8 cellular contexts compared by ENCODE assay signal in genomic region chr15:82197734-82198594, GRCh38.
DNase-seq lines count a peak whose midpoint lies in the region; TF ChIP-seq lines count a peak whose summit lies in the region.

No MANE protein-coding gene starts in this region.

- intact Hi-C loops in adrenal gland (cut with DNase I) (loop anchor here in 1 of 2 donors (5.0 kb wide), 1 partner anchor 86 kb away; no protein-coding TSS in a partner anchor), left ventricle myocardium inferior (cut with micrococcal nuclease) (no loop called here)

- no peaks in the 10 kb centered on the region for H3K79me2 ChIP-seq in MM.1S (ENCODE audit: low read length)

- no peaks in the 10 kb centered on the region for H3K9me3 ChIP-seq in MM.1S (replicated peaks; ENCODE audit: insufficient read depth, low read length)
- no peaks in the 10 kb centered on the region for H3K9me3 ChIP-seq in adrenal gland (replicated peaks in 1 of 3)
- no peaks in the 10 kb centered on the region for H3K9me3 ChIP-seq in left ventricle myocardium inferior (replicated peaks)

- H3K9me2 ChIP-seq in MM.1S (replicated peaks; ENCODE audit: insufficient read depth, low read length), result no peaks in the 10 kb centered on the region

- H3K4me3 ChIP-seq in GM12875 (ENCODE audit: low read depth, low read length), result no peak overlapping the region
- no peak overlapping the region for H3K4me3 ChIP-seq in MM.1S (ENCODE audit: low read length)
- H3K4me3 ChIP-seq in adrenal gland, result no peak overlapping the region
- H3K4me3 ChIP-seq in left ventricle myocardium inferior, result no peak overlapping the region

- no peak for TF ChIP-seq POLR2A in adrenal gland (IDR thresholded peaks at IDR 0.05)

- H3F3A ChIP-seq in MM.1S (ENCODE audit: insufficient read depth, low read length), result no peaks in the 10 kb centered on the region

- H3K4me2 ChIP-seq in MM.1S (ENCODE audit: low read depth, low read length), result no peak overlapping the region

- DNase-seq in HCEC 1CT (peak; percentile 58), MM.1S (peak; percentile 55), SW 1271 (lab: John Stamatoyannopoulos, UW) (peak; percentile 21 to 64), adrenal gland (peak; percentile 66 to 89 (median 74)), left ventricle myocardium inferior (peak; percentile 51), retina (peak; percentile 74), mesenteric fat pad (ENCODE audit: low spot score) (no peak)

- H2AFZ ChIP-seq in MM.1S (ENCODE audit: low read length), result no peak overlapping the region

- H3K27ac ChIP-seq in MM.1S (ENCODE audit: low read length), result no peak overlapping the region
- H3K27ac ChIP-seq in adrenal gland, result no peak overlapping the region
- H3K27ac ChIP-seq in left ventricle myocardium inferior (replicated peaks), result peak overlapping the region; percentile 58

- no peaks in the 10 kb centered on the region for H4K20me1 ChIP-seq in MM.1S (ENCODE audit: insufficient read depth, low read length)

- TF ChIP-seq CTCF in GM12875 (IDR thresholded peaks at IDR 0.05; ENCODE audit: borderline replicate concordance, insufficient read depth, low read depth, low read length) (peak; percentile 76), MM.1S (IDR thresholded peaks at IDR 0.05; ENCODE audit: low read length) (peak; percentile 77), adrenal gland (IDR thresholded peaks at IDR 0.05) (peak; percentile 68 to 80 (median 75)), left ventricle myocardium inferior (IDR thresholded peaks at IDR 0.05; ENCODE audit: borderline replicate concordance) (peak; percentile 87)

- 20 to 30% (median 25%) methylated on average over 4 to 8 of the region's 8 CpGs for WGBS in adrenal gland, 4 donors

- H3K9ac ChIP-seq in MM.1S (ENCODE audit: low read length), result no peak overlapping the region

- H3K4me1 ChIP-seq in MM.1S (ENCODE audit: low read length), result no peaks in the 10 kb centered on the region
- peaks cover 0 to 3% of the 10 kb centered on the region in 2 donors for H3K4me1 ChIP-seq in adrenal gland (replicated peaks in 1 of 2)
- peaks cover 38% of the 10 kb centered on the region for H3K4me1 ChIP-seq in left ventricle myocardium inferior

- H3K27me3 ChIP-seq in MM.1S (replicated peaks; ENCODE audit: insufficient read depth, low read length) (no peaks in the 10 kb centered on the region), adrenal gland (no peaks in the 10 kb centered on the region), left ventricle myocardium inferior (ENCODE audit: low read depth) (no peaks in the 10 kb centered on the region)

- H3K36me3 ChIP-seq in MM.1S (replicated peaks; ENCODE audit: insufficient read depth, low read length), result no peaks in the 10 kb centered on the region
- H3K36me3 ChIP-seq in adrenal gland (replicated peaks in 1 of 2), result no peaks in the 10 kb centered on the region
- H3K36me3 ChIP-seq in left ventricle myocardium inferior, result no peaks in the 10 kb centered on the region
